Comparison of ENCODE assay signal across 8 cellular contexts in the genomic region with DNA sequence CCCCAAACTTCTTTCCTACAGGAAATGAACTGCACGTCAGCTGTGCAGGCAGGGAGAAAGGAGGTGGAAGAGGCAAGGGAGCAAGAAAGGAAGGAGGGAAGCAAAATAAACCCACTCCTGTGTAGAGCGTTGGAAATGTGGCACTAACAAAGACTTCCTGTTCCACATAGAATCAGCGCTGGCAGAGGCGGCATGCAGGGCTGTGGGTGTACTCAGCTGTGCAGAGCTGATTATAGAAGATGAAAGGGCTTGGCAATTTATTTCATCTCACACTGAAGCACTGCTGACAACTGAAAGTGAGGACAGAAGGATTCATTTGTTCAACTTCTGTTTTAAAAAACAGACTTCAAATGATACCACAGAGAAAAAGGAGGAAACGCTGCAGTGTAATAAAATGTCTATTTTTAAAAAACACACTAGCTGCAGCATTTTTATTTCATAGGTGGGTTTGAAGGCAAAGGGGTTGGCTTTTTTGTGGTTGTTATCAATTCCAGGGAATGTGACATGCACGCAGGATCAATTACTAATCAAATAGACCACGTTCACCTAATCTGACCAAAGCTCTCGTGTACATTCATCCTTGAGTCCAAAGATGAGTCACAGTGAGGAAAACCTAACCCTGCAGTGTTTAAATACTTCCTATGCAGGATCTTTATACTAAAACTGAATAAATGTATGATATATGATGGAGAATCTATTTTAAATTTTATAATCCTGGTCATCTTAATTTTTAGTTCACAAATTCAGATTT.
DNase-seq lines count a peak whose midpoint lies in the region; ATAC-seq and TF ChIP-seq lines count a peak whose summit lies in the region.

No MANE protein-coding gene starts in this region.

- H3K4me1 Mint-ChIP-seq in IgD-negative memory B cell, result peaks cover 23 to 32% (median 26%) of the 10 kb centered on the region in 3 donors

- TF ChIP-seq CTCF in WI38 (IDR thresholded peaks at IDR 0.05; ENCODE audit: low read depth, low read length), result no peak

- H3K27ac Mint-ChIP-seq in IgD-negative memory B cell, result no peak overlapping the region

- H3K4me3 Mint-ChIP-seq in IgD-negative memory B cell, result peak overlapping the region in 3 of 4 donors; percentile 27 to 78 (median 72)

- peak overlapping the region; percentile 18; the same call in 1 of the 2 replicates for H3K4me3 ChIP-seq in WI38 (ENCODE audit: low read depth, low read length)

- H3K36me3 Mint-ChIP-seq in IgD-negative memory B cell, result no peaks in the 10 kb centered on the region

- ATAC-seq in HG03159 (IDR thresholded peaks at IDR 0.05; ENCODE audit: unreplicated experiment) (no peak), GM21529 (IDR thresholded peaks at IDR 0.05; ENCODE audit: unreplicated experiment) (no peak)

- peak; percentile 21 for DNase-seq in A172 (ENCODE audit: low spot score)
- peak; percentile 46 for DNase-seq in kidney tubule cell (ENCODE audit: low spot score)
- DNase-seq in activated CD4-positive, alpha-beta T cell treated with anti-CD3 and anti-CD28 coated beads for 4 hours, result no peak
- no peak for DNase-seq in NCI-H524 treated with DMSO at 0.1 percent for 48 hours (lab: John Stamatoyannopoulos, UW)

- no peaks in the 10 kb centered on the region for H3K27me3 Mint-ChIP-seq in IgD-negative memory B cell

- H3K9me3 Mint-ChIP-seq in IgD-negative memory B cell, result peaks cover 0 to 2% (median 1%) of the 10 kb centered on the region in 3 donors

Comparison
In these comparisons a context has a peak if more than half of its experiments do, and no peak if none do; other contexts are left out.
1. DNase-seq: peak in A172 (single experiment) and kidney tubule cell (single experiment); none in activated CD4-positive, alpha-beta T cell treated with anti-CD3 and anti-CD28 coated beads for 4 hours (0 of 2) and NCI-H524 treated with DMSO at 0.1 percent for 48 hours (single experiment).